In the genomic region with DNA sequence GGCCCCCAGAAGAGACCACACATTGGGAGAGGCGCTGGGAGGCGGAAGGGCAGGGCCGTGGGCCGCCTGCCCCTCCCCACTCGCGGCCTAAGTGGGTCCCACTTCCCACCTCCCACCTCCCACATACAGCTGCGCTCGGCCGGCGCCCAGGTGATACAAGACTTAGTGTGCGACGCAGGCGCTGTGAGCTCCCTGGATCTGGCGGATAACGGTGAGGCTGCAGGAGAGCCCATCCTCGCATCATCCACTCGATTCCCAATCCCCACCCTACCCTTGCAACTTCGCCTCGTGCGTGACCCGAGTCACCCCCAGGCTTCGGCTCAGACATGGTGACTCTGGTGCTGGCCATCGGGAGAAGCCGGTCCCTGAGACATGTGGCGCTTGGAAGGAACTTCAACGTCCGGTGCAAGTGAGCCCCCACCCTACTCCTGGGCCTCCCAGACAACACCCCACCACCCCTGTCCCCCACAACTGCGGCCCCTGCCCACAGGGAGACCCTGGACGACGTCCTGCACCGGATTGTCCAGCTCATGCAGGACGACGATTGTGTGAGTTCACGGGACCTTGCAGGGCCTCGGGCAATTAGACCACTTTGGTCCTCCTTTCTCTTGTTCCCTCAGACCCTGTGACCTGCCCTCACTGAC, we compare ENCODE assay signal across 14 cellular contexts.
"Had no signal": no experiment of that assay in that cellular context is flagged by ENCODE, and none has a peak within 500 bp of the region (broad histone marks: within the 10 kb centered on the region; RNA-seq: fewer than 3 reads in every experiment).

No MANE protein-coding gene starts in this region.

- H3K36me3 ChIP-seq: adrenal gland, esophagus muscularis mucosa, sigmoid colon, tibial artery, uterus had no signal

- H3K27ac ChIP-seq: adrenal gland, esophagus muscularis mucosa, sigmoid colon, tibial artery, uterus had no signal

- DNase-seq: activated CD4-positive, alpha-beta T cell treated with anti-CD3 and anti-CD28 coated beads, Interleukin-2, amount 50 U/mL, for 48 hours; activated CD4-positive, CD25-positive, alpha-beta regulatory T cell treated with anti-CD3 and anti-CD28 coated beads, Interleukin-2, amount 50 U/mL, for 72 hours; activated CD8-positive, alpha-beta memory T cell treated with anti-CD3 and anti-CD28 coated beads, Interleukin-2, amount 10 ng/mL, durations not matched to agents 7 days and 5 days; activated effector memory CD4-positive, alpha-beta T cell treated with anti-CD3 and anti-CD28 coated beads, Interleukin-2, amount 50 U/mL, for 16 hours; activated T-cell treated with anti-CD3 and anti-CD28 coated beads, Interleukin-2, amount 50 U/mL, for 4 hours; sigmoid colon; stimulated activated CD4-positive, alpha-beta T cell treated with anti-CD3 and anti-CD28 coated beads, Interleukin-1b, Interleukin-23, amount 100 ng/mL, for 48 hours; T-helper 9 cell; tibial artery; uterus had no signal

- H3K4me3 Mint-ChIP-seq: activated CD8-positive, alpha-beta memory T cell treated with anti-CD3 and anti-CD28 coated beads, Interleukin-2, amount 10 ng/mL, durations not matched to agents 7 days and 5 days; activated naive CD4-positive, alpha-beta T cell treated with anti-CD3 and anti-CD28 coated beads, Interleukin-2, amount 50 U/mL, for 24 hours; activated T-cell treated with anti-CD3 and anti-CD28 coated beads, Interleukin-2, amount 50 U/mL, for 4 hours; nephron had no signal

- H3K4me1 Mint-ChIP-seq: nephron had no signal

- H3K9me3 Mint-ChIP-seq: activated naive CD4-positive, alpha-beta T cell treated with anti-CD3 and anti-CD28 coated beads, Interleukin-2, amount 50 U/mL, for 24 hours; activated T-cell treated with anti-CD3 and anti-CD28 coated beads, Interleukin-2, amount 50 U/mL, for 4 hours; nephron had no signal

- ATAC-seq: activated CD8-positive, alpha-beta memory T cell treated with anti-CD3 and anti-CD28 coated beads, Interleukin-2, amount 10 ng/mL, durations not matched to agents 7 days and 5 days; activated T-cell treated with anti-CD3 and anti-CD28 coated beads, Interleukin-2, amount 50 U/mL, for 4 hours had no signal

- H3K27me3 Mint-ChIP-seq: activated CD8-positive, alpha-beta memory T cell treated with anti-CD3 and anti-CD28 coated beads, Interleukin-2, amount 10 ng/mL, durations not matched to agents 7 days and 5 days; activated naive CD4-positive, alpha-beta T cell treated with anti-CD3 and anti-CD28 coated beads, Interleukin-2, amount 50 U/mL, for 24 hours had no signal

- H3K27ac Mint-ChIP-seq: activated CD8-positive, alpha-beta memory T cell treated with anti-CD3 and anti-CD28 coated beads, Interleukin-2, amount 10 ng/mL, durations not matched to agents 7 days and 5 days; activated naive CD4-positive, alpha-beta T cell treated with anti-CD3 and anti-CD28 coated beads, Interleukin-2, amount 50 U/mL, for 24 hours; nephron had no signal

- H3K9me3 ChIP-seq: adrenal gland, esophagus muscularis mucosa, sigmoid colon, tibial artery, uterus had no signal

- H3K4me3 ChIP-seq: adrenal gland, sigmoid colon, uterus had no signal
